Comparison of ENCODE assay signal across 18 cellular contexts in genomic region chr12:70417121-70417520, GRCh38. TPM values are rescaled to one million over a fixed set of nuclear protein-coding genes. Genes with fewer than 3 reads are reported as not detected.
A peak's percentile ranks its signal among the peaks of the same experiment; 100 is the strongest.
DNase-seq lines count a peak whose midpoint lies in the region; ATAC-seq and TF ChIP-seq lines count a peak whose summit lies in the region.
"Had no signal": no experiment of that assay in that cellular context is flagged by ENCODE, and none has a peak within 500 bp of the region (broad histone marks: within the 10 kb centered on the region; RNA-seq: fewer than 3 reads in every experiment).

No MANE protein-coding gene starts in this region.

- DNase-seq in NCI-H526 (lab: John Stamatoyannopoulos, UW) (peak; percentile 88 to 95), NCI-H526 treated with DMSO at 0.1 percent for 48 hours (lab: John Stamatoyannopoulos, UW) (no peak), caudate nucleus (lab: John Stamatoyannopoulos, UW) (peak in 1 of 61 donors; percentile 43), mammary epithelial cell (no peak), mucosa of descending colon (no peak)
- DNase-seq: CD4-positive, CD25-positive, alpha-beta regulatory T cell; CD8-positive, alpha-beta memory T cell; DMS 273 treated with DMSO at 0.1 percent for 48 hours; DMS79; GM23248; H7; HCEC 1CT had no signal

- no peak overlapping the region for H3K9ac ChIP-seq in mammary epithelial cell (ENCODE audit: insufficient read depth, low read length)
- H3K9ac ChIP-seq: BLaER1 had no signal

- no peak overlapping the region for H2AFZ ChIP-seq in mammary epithelial cell (ENCODE audit: low read depth, low read length)
- H2AFZ ChIP-seq: GM23248 had no signal

- CTCF ChIA-PET in mammary epithelial cell (lab: Charles Lee; ENCODE audit: low non-redundant PET), result no interaction called here

- in situ Hi-C loops in mammary epithelial cell (cut with MboI; ENCODE audit: low sequenced_read_pairs in 2 of 2), result no loop called here

- dilution Hi-C loops in mammary epithelial cell (cut with HindIII; ENCODE audit: low sequenced_read_pairs), result no loop called here

- H3K4me3 ChIP-seq in mammary epithelial cell (replicated peaks in 1 of 3; ENCODE audit: insufficient read depth in 1 of 3, low read depth in 2 of 3, low read length in 3 of 3), result no peak overlapping the region
- no peak overlapping the region for H3K4me3 ChIP-seq in mucosa of descending colon
- H3K4me3 ChIP-seq: BLaER1, GM23248 had no signal

- no peak for TF ChIP-seq CTCF in mammary epithelial cell (conservative IDR thresholded peaks at IDR 0.05 in 1 of 2, IDR thresholded peaks at IDR 0.05 in 1 of 2; ENCODE audit: extremely low read depth in 1 of 2, insufficient read depth in 1 of 2, low read depth in 1 of 2, low read length in 2 of 2)
- no peak for TF ChIP-seq CTCF in mucosa of descending colon (IDR thresholded peaks at IDR 0.05)

- peaks cover under 1% of the 10 kb centered on the region for H3K27me3 ChIP-seq in mammary epithelial cell (ENCODE audit: insufficient read depth, low read length)
- H3K27me3 ChIP-seq: BLaER1 had no signal

- H3K27ac ChIP-seq in caudate nucleus (ENCODE audit: low read depth, low read length), result peak overlapping the region; percentile 5
- H3K27ac ChIP-seq in cingulate gyrus (ENCODE audit: low read depth, low read length), result peak overlapping the region; percentile 7
- peak overlapping the region; percentile 72 for H3K27ac ChIP-seq in temporal lobe (ENCODE audit: low read depth, low read length)
- H3K27ac ChIP-seq in mammary epithelial cell (ENCODE audit: insufficient read depth, low read depth, low read length), result no peak overlapping the region
- H3K27ac ChIP-seq: 22Rv1, BLaER1, C4-2B had no signal

- H3K79me2 ChIP-seq in mammary epithelial cell (ENCODE audit: insufficient read depth, low read length), result no peaks in the 10 kb centered on the region

- no peaks in the 10 kb centered on the region for H3K36me3 ChIP-seq in mammary epithelial cell (ENCODE audit: insufficient read depth, low read length)
- H3K36me3 ChIP-seq in mucosa of descending colon (ENCODE audit: low read depth), result no peaks in the 10 kb centered on the region
- H3K36me3 ChIP-seq: BLaER1 had no signal

- H3K4me1 ChIP-seq in mammary epithelial cell (ENCODE audit: insufficient read depth, low read length) (no peaks in the 10 kb centered on the region), mucosa of descending colon (ENCODE audit: low read depth) (no peaks in the 10 kb centered on the region)

- intact Hi-C loops in mammary epithelial cell (cut with micrococcal nuclease) (no loop called here), mucosa of descending colon (cut with DNase I, micrococcal nuclease) (no loop called here)

- H3K9me3 ChIP-seq in mammary epithelial cell (replicated peaks; ENCODE audit: insufficient read depth, low read length), result no peaks in the 10 kb centered on the region
- no peaks in the 10 kb centered on the region for H3K9me3 ChIP-seq in mucosa of descending colon
- H3K9me3 ChIP-seq: BLaER1 had no signal

- no peak for ATAC-seq in mucosa of descending colon
- ATAC-seq in HG03108 (IDR thresholded peaks at IDR 0.05; ENCODE audit: unreplicated experiment), result no peak

- no peaks in the 10 kb centered on the region for H4K20me1 ChIP-seq in mammary epithelial cell (ENCODE audit: insufficient read depth, low read length)
- H4K20me1 ChIP-seq: BLaER1 had no signal

- no peak overlapping the region for H3K4me2 ChIP-seq in mammary epithelial cell (ENCODE audit: insufficient read depth, low read depth, low read length)
- H3K4me2 ChIP-seq: BLaER1 had no signal

- BruUV-seq in mammary epithelial cell (replicated peaks; lab: Mats Ljungman, UMichigan), result no TSS peak

- 68% methylated on average over 3 of the region's 3 CpGs for WGBS in mammary epithelial cell (ENCODE audit: low coverage, missing lambda C conversion rate)

RNA-seq across cellular contexts. Expression of gene KCNMB4, which starts 51.0 kb away (rescaled TPM):
- total RNA-seq in temporal lobe (32.0 TPM), mammary epithelial cell (1 to 10 TPM in 1 of 2 donors, under 1 TPM in 1; 0.28 to 1.0 TPM), mucosa of descending colon (1 to 10 TPM in 2 of 3 donors, under 1 TPM in 1; 0.52 to 7.4 (median 1.0) TPM)
- polyA plus RNA-seq in mammary epithelial cell, result 0.83 TPM
- polyA minus RNA-seq in mammary epithelial cell, result 0.98 TPM

Comparison
In these comparisons a context has a peak if more than half of its experiments do, and no peak if none do; other contexts are left out.
1. DNase-seq: peak in NCI-H526 (2 of 2); none in NCI-H526 treated with DMSO at 0.1 percent for 48 hours (single experiment), mammary epithelial cell (single experiment) and mucosa of descending colon (0 of 3).